Comparison of ENCODE assay signal across 14 cellular contexts in genomic region chr7:149075286-149075685, GRCh38. TPM values are rescaled to one million over a fixed set of nuclear protein-coding genes. Genes with fewer than 3 reads are reported as not detected.
DNase-seq lines count a peak whose midpoint lies in the region; ATAC-seq and TF ChIP-seq lines count a peak whose summit lies in the region.
"Had no signal": no experiment of that assay in that cellular context is flagged by ENCODE, and none has a peak within 500 bp of the region (broad histone marks: within the 10 kb centered on the region; RNA-seq: fewer than 3 reads in every experiment).

No MANE protein-coding gene starts in this region.

- H3K27me3 ChIP-seq in CD8-positive, alpha-beta T cell (ENCODE audit: insufficient read depth, low read length): no peaks in the 10 kb centered on the region
- H3K27me3 ChIP-seq in esophagus squamous epithelium: no peaks in the 10 kb centered on the region
- H3K27me3 ChIP-seq in MM.1S (replicated peaks; ENCODE audit: insufficient read depth, low read length): no peaks in the 10 kb centered on the region

- no peaks in the 10 kb centered on the region for H3F3A ChIP-seq in MM.1S (ENCODE audit: insufficient read depth, low read length)

- H3K36me3 Mint-ChIP-seq in CD8-positive, alpha-beta T cell: peaks cover 54% of the 10 kb centered on the region
- H3K36me3 Mint-ChIP-seq in stimulated activated naive B cell treated with anti-CD40 and anti-IgM and Interleukin-4, amounts not matched to agents 10 μg/mL and 1 μg/mL and 100 μg/mL, for 72 hours: peaks cover 29 to 43% of the 10 kb centered on the region in 2 donors

- TF ChIP-seq CTCF in CD8-positive, alpha-beta T cell (IDR thresholded peaks at IDR 0.05): no peak
- TF ChIP-seq CTCF in RWPE1 (conservative IDR thresholded peaks at IDR 0.05; ENCODE audit: low read depth) (no peak), esophagus squamous epithelium (IDR thresholded peaks at IDR 0.05) (no peak), MM.1S (IDR thresholded peaks at IDR 0.05; ENCODE audit: low read length) (no peak)

- peak overlapping the region; percentile 62 for H3K27ac Mint-ChIP-seq in CD8-positive, alpha-beta T cell
- peak overlapping the region; percentile 37 for H3K27ac Mint-ChIP-seq in stimulated activated naive B cell treated with anti-CD40 and anti-IgM and Interleukin-4, amounts not matched to agents 10 μg/mL and 1 μg/mL and 100 μg/mL, for 72 hours
- H3K27ac Mint-ChIP-seq: B cell had no signal

- 88 to 100% methylated on average over 2 of the region's 2 CpGs for WGBS in esophagus squamous epithelium, 2 donors

- H3K9ac ChIP-seq in MM.1S (ENCODE audit: low read length): no peak overlapping the region
- H3K9ac ChIP-seq: GM23248 had no signal

- H3K4me3 Mint-ChIP-seq in CD8-positive, alpha-beta T cell: no peak overlapping the region
- H3K4me3 Mint-ChIP-seq in stimulated activated naive B cell treated with anti-CD40 and anti-IgM and Interleukin-4, amounts not matched to agents 10 μg/mL and 1 μg/mL and 100 μg/mL, for 72 hours: no peak overlapping the region
- H3K4me3 Mint-ChIP-seq: B cell; CD4-positive, alpha-beta T cell had no signal

- CTCF ChIA-PET in CD8-positive, alpha-beta T cell (lab: Charles Lee): interaction anchor here (1.8 kb wide), 1 partner anchor 9 kb away, joined by 5 read pairs; no protein-coding TSS in a partner anchor
- CTCF ChIA-PET in RWPE1 (lab: Yijun Ruan, JAX): interaction anchor here (0.6 kb wide), 1 partner anchor 76 kb away, joined by 4 read pairs; no protein-coding TSS in a partner anchor

- no peaks in the 10 kb centered on the region for H3K4me1 ChIP-seq in CD8-positive, alpha-beta T cell (ENCODE audit: insufficient read depth, low read length)
- H3K4me1 ChIP-seq in esophagus squamous epithelium (peaks cover 0 to 18% (median 5%) of the 10 kb centered on the region in 3 donors), MM.1S (ENCODE audit: low read length) (no peaks in the 10 kb centered on the region)

- H3K9me3 Mint-ChIP-seq in CD8-positive, alpha-beta T cell: no peaks in the 10 kb centered on the region
- no peaks in the 10 kb centered on the region for H3K9me3 Mint-ChIP-seq in stimulated activated naive B cell treated with anti-CD40 and anti-IgM and Interleukin-4, amounts not matched to agents 10 μg/mL and 1 μg/mL and 100 μg/mL, for 72 hours
- H3K9me3 Mint-ChIP-seq: CD4-positive, alpha-beta T cell had no signal

- H4K20me1 ChIP-seq in MM.1S (ENCODE audit: insufficient read depth, low read length): no peaks in the 10 kb centered on the region

- no peak overlapping the region for H3K4me2 ChIP-seq in MM.1S (ENCODE audit: low read depth, low read length)

- no peaks in the 10 kb centered on the region for H3K27me3 Mint-ChIP-seq in CD8-positive, alpha-beta T cell (ENCODE audit: low read depth)
- H3K27me3 Mint-ChIP-seq in stimulated activated naive B cell treated with anti-CD40 and anti-IgM and Interleukin-4, amounts not matched to agents 10 μg/mL and 1 μg/mL and 100 μg/mL, for 72 hours: no peaks in the 10 kb centered on the region
- H3K27me3 Mint-ChIP-seq: B cell; CD4-positive, alpha-beta T cell had no signal

- H3K79me2 ChIP-seq in MM.1S (ENCODE audit: low read length): no peaks in the 10 kb centered on the region

- H3K9me2 ChIP-seq in MM.1S (replicated peaks; ENCODE audit: insufficient read depth, low read length): no peaks in the 10 kb centered on the region

- no peak for ATAC-seq in CD8-positive, alpha-beta T cell
- ATAC-seq in stimulated activated naive B cell treated with anti-CD40 and anti-IgM and Interleukin-4, amounts not matched to agents 10 μg/mL and 1 μg/mL and 100 μg/mL, for 72 hours (replicated peaks): no peak
- ATAC-seq in HG03520 (IDR thresholded peaks at IDR 0.05; ENCODE audit: unreplicated experiment): no peak
- ATAC-seq: GM12878, HCT116 had no signal

- no peak overlapping the region for H3K4me3 ChIP-seq in CD8-positive, alpha-beta T cell (ENCODE audit: low read depth, low read length)
- H3K4me3 ChIP-seq in esophagus squamous epithelium (no peak overlapping the region), MM.1S (ENCODE audit: low read length) (no peak overlapping the region)
- H3K4me3 ChIP-seq: GM12878, GM23248 had no signal

- intact Hi-C loops in CD8-positive, alpha-beta T cell (cut with DNase I, micrococcal nuclease): no loop called here
- intact Hi-C loops in esophagus squamous epithelium (cut with DNase I): no loop called here

- no peak overlapping the region for H3K27ac ChIP-seq in CD8-positive, alpha-beta T cell (ENCODE audit: low read depth, low read length)
- peak overlapping the region; percentile 69 for H3K27ac ChIP-seq in RWPE1
- H3K27ac ChIP-seq in esophagus squamous epithelium: peak overlapping the region; percentile 19 to 78 (median 62)
- H3K27ac ChIP-seq in MM.1S (ENCODE audit: low read length): no peak overlapping the region
- H3K27ac ChIP-seq: GM23248 had no signal

- peaks cover 16% of the 10 kb centered on the region for H3K36me3 ChIP-seq in CD8-positive, alpha-beta T cell (ENCODE audit: insufficient read depth, low read length)
- H3K36me3 ChIP-seq in esophagus squamous epithelium: peaks cover 15 to 40% (median 20%) of the 10 kb centered on the region in 3 donors
- no peaks in the 10 kb centered on the region for H3K36me3 ChIP-seq in MM.1S (replicated peaks; ENCODE audit: insufficient read depth, low read length)

- POLR2A ChIA-PET in CD8-positive, alpha-beta T cell (lab: Charles Lee): no interaction called here
- POLR2A ChIA-PET in RWPE1 (lab: Yijun Ruan, JAX; ENCODE audit: low non-redundant PET): no interaction called here

- no peak for TF ChIP-seq POLR2A in esophagus squamous epithelium (IDR thresholded peaks at IDR 0.05)

- no peak overlapping the region for H2AFZ ChIP-seq in MM.1S (ENCODE audit: low read length)
- H2AFZ ChIP-seq: GM23248 had no signal

- no peaks in the 10 kb centered on the region for H3K9me3 ChIP-seq in CD8-positive, alpha-beta T cell (ENCODE audit: low read length)
- H3K9me3 ChIP-seq in esophagus squamous epithelium (no peaks in the 10 kb centered on the region), MM.1S (replicated peaks; ENCODE audit: insufficient read depth, low read length) (no peaks in the 10 kb centered on the region)

- DNase-seq in CD8-positive, alpha-beta T cell: no peak
- no peak for DNase-seq in RWPE1 (ENCODE audit: low spot score)
- no peak for DNase-seq in esophagus squamous epithelium (lab: John Stamatoyannopoulos, UW)
- no peak for DNase-seq in stimulated activated naive B cell treated with anti-CD40 and anti-IgM and Interleukin-4, amounts not matched to agents 10 μg/mL and 1 μg/mL and 100 μg/mL, for 72 hours
- DNase-seq in activated CD4-positive, alpha-beta T cell treated with anti-CD3 and anti-CD28 coated beads, Interleukin-2, amount 50 U/mL, for 1 hour: no peak
- no peak for DNase-seq in MM.1S
- DNase-seq: C1 segment of cervical spinal cord; CD4-positive, alpha-beta T cell; DMS79; GM23248 had no signal

- peaks cover 6% of the 10 kb centered on the region for H3K4me1 Mint-ChIP-seq in CD8-positive, alpha-beta T cell (ENCODE audit: low read depth)
- peaks cover 0 to under 1% of the 10 kb centered on the region in 2 donors for H3K4me1 Mint-ChIP-seq in stimulated activated naive B cell treated with anti-CD40 and anti-IgM and Interleukin-4, amounts not matched to agents 10 μg/mL and 1 μg/mL and 100 μg/mL, for 72 hours
- H3K4me1 Mint-ChIP-seq: B cell had no signal

RNA-seq across cellular contexts. Expression of gene ZNF786, which starts 15.2 kb away (rescaled TPM):
- total RNA-seq in CD8-positive, alpha-beta T cell: 1 to 10 TPM; 4.7 to 5.7 TPM
- total RNA-seq in esophagus squamous epithelium: 10 to 100 TPM in 1 of 4 donors, 1 to 10 TPM in 3; 3.5 to 11.4 (median 6.1) TPM

RNA-seq across cellular contexts. Expression of gene PDIA4, which starts 47.0 kb away (rescaled TPM):
- 10 to 100 TPM; 12.0 to 14.5 TPM for total RNA-seq in CD8-positive, alpha-beta T cell
- 100 to 1,000 TPM in 1 of 4 donors, 10 to 100 TPM in 3; 40.6 to 105 (median 86.1) TPM for total RNA-seq in esophagus squamous epithelium

RNA-seq across cellular contexts. Expression of gene ZNF425, which starts 50.8 kb away (rescaled TPM):
- under 1 TPM; 0.52 to 0.56 TPM for total RNA-seq in CD8-positive, alpha-beta T cell
- 1 to 10 TPM; 1.8 to 4.8 (median 3.7) TPM for total RNA-seq in esophagus squamous epithelium

Comparison
In these comparisons a context has a peak if more than half of its experiments do, and no peak if none do; other contexts are left out.
1. H3K27ac ChIP-seq: peak in RWPE1 (single experiment) and esophagus squamous epithelium (4 of 4); none in CD8-positive, alpha-beta T cell (single experiment) and MM.1S (single experiment).